In genomic region chr19:2096543-2097329, GRCh38 we compare ENCODE assay signal across 8 cellular contexts. TPM values are rescaled to one million over a fixed set of nuclear protein-coding genes. Genes with fewer than 3 reads are reported as not detected.
A peak's percentile ranks its signal among the peaks of the same experiment; 100 is the strongest.
DNase-seq lines count a peak whose midpoint lies in the region; ATAC-seq, FAIRE-seq and TF ChIP-seq lines count a peak whose summit lies in the region.

Gene IZUMO4, plus strand, starts transcription at chr19:2096915. Its CDS starts 31 bp downstream, at chr19:2096946.

- H3K9me2 ChIP-seq in hepatocyte (replicated peaks; ENCODE audit: insufficient read depth) = no peaks in the 10 kb centered on the region

- peaks cover 6% of the 10 kb centered on the region for H3K4me1 ChIP-seq in astrocyte (ENCODE audit: insufficient read depth, low read length)
- H3K4me1 ChIP-seq in hepatocyte (ENCODE audit: insufficient read depth) = peaks cover 20% of the 10 kb centered on the region
- peaks cover 9% of the 10 kb centered on the region for H3K4me1 ChIP-seq in rectal smooth muscle tissue (ENCODE audit: control insufficient read depth, insufficient read depth, low read length)

- H2AFZ ChIP-seq in astrocyte (ENCODE audit: low read depth, low read length) (peak within 1 kb of the TSS; percentile 54), hepatocyte (peak within 1 kb of the TSS; percentile 24)

- H3K27me3 Mint-ChIP-seq in T-helper 2 cell treated with Interferon-gamma antibody and Interleukin-4, amounts not matched to agents 5 μg/mL and 100 μg/mL, for 36 hours (ENCODE audit: low read depth) = no peaks in the 10 kb centered on the region
- no peaks in the 10 kb centered on the region for H3K27me3 Mint-ChIP-seq in astrocyte (ENCODE audit: low read depth, unreplicated experiment)

- no peaks in the 10 kb centered on the region for H3K27me3 ChIP-seq in astrocyte (ENCODE audit: insufficient read depth, low read length)
- no peaks in the 10 kb centered on the region for H3K27me3 ChIP-seq in hepatocyte
- H3K27me3 ChIP-seq in rectal smooth muscle tissue (ENCODE audit: control insufficient read depth, insufficient read depth, low read length) = no peaks in the 10 kb centered on the region

- H3K9me3 ChIP-seq in astrocyte (ENCODE audit: insufficient read depth, low read depth, low read length) (no peaks in the 10 kb centered on the region), hepatocyte (ENCODE audit: low read depth) (no peaks in the 10 kb centered on the region)

- H3K36me3 Mint-ChIP-seq in T-helper 2 cell treated with Interferon-gamma antibody and Interleukin-4, amounts not matched to agents 5 μg/mL and 100 μg/mL, for 36 hours (ENCODE audit: low read depth) = peaks cover 26% of the 10 kb centered on the region
- peaks cover 8% of the 10 kb centered on the region for H3K36me3 Mint-ChIP-seq in astrocyte (ENCODE audit: low read depth, unreplicated experiment)

- peak within 1 kb of the TSS; percentile 99 for H3K4me3 Mint-ChIP-seq in T-helper 2 cell treated with Interferon-gamma antibody and Interleukin-4, amounts not matched to agents 5 μg/mL and 100 μg/mL, for 36 hours
- peak within 1 kb of the TSS; percentile 92 for H3K4me3 Mint-ChIP-seq in astrocyte (ENCODE audit: unreplicated experiment)

- 4% methylated on average over 31 of the region's 71 CpGs for WGBS in hepatocyte (ENCODE audit: low lambda C conversion rate, missing lambda C conversion rate)

- no peak for FAIRE-seq in astrocyte (lab: Jason Lieb, UNC)

- H3K27ac Mint-ChIP-seq in T-helper 2 cell treated with Interferon-gamma antibody and Interleukin-4, amounts not matched to agents 5 μg/mL and 100 μg/mL, for 36 hours = peak within 1 kb of the TSS; percentile 88
- peak within 1 kb of the TSS; percentile 93 for H3K27ac Mint-ChIP-seq in astrocyte (ENCODE audit: unreplicated experiment)

- H3K79me2 ChIP-seq in astrocyte (ENCODE audit: insufficient read depth, low read length) (peaks cover 40% of the 10 kb centered on the region), hepatocyte (peaks cover 34% of the 10 kb centered on the region)

- H3K9ac ChIP-seq in astrocyte (ENCODE audit: low read length) (peak within 1 kb of the TSS; percentile 83), rectal smooth muscle tissue (ENCODE audit: low read length) (peak within 1 kb of the TSS; percentile 68)

- H3K9me3 Mint-ChIP-seq in T-helper 2 cell treated with Interferon-gamma antibody and Interleukin-4, amounts not matched to agents 5 μg/mL and 100 μg/mL, for 36 hours = no peaks in the 10 kb centered on the region
- H3K9me3 Mint-ChIP-seq in astrocyte (ENCODE audit: unreplicated experiment) = no peaks in the 10 kb centered on the region

- H3K36me3 ChIP-seq in astrocyte (ENCODE audit: insufficient read depth, low read length) (peaks cover 11% of the 10 kb centered on the region), hepatocyte (replicated peaks; ENCODE audit: insufficient read depth, low read depth) (no peaks in the 10 kb centered on the region), rectal smooth muscle tissue (ENCODE audit: control insufficient read depth, insufficient read depth, low read length) (peaks cover 15% of the 10 kb centered on the region)

- H3K4me2 ChIP-seq in astrocyte (ENCODE audit: low read length) (peak within 1 kb of the TSS; percentile 86), hepatocyte (peak within 1 kb of the TSS; percentile 92)

- peak; percentile 82 for DNase-seq in NCI-H187 treated with DMSO at 0.1 percent for 48 hours (lab: John Stamatoyannopoulos, UW)
- DNase-seq in T-helper 2 cell treated with Interferon-gamma antibody and Interleukin-4, amounts not matched to agents 5 μg/mL and 100 μg/mL, for 36 hours (ENCODE audit: low spot score) = peak; percentile 99
- peak; percentile 82 for DNase-seq in astrocyte (ENCODE audit: low read depth)
- peak; percentile 100 for DNase-seq in hepatocyte (ENCODE audit: low spot score)
- DNase-seq in SK-N-DZ (ENCODE audit: low spot score) = no peak

- H4K20me1 ChIP-seq in astrocyte (ENCODE audit: insufficient read depth, low read length) = peaks cover 40% of the 10 kb centered on the region
- H4K20me1 ChIP-seq in hepatocyte (ENCODE audit: insufficient read depth, poor library complexity, severe bottlenecking) = no peaks in the 10 kb centered on the region

- H3K4me1 Mint-ChIP-seq in T-helper 2 cell treated with Interferon-gamma antibody and Interleukin-4, amounts not matched to agents 5 μg/mL and 100 μg/mL, for 36 hours (ENCODE audit: low read depth) = peaks cover 13% of the 10 kb centered on the region
- peaks cover 11% of the 10 kb centered on the region for H3K4me1 Mint-ChIP-seq in astrocyte (ENCODE audit: low read depth, unreplicated experiment)

- no peak for TF ChIP-seq CTCF in astrocyte (IDR thresholded peaks at IDR 0.05; ENCODE audit: insufficient read depth, low read depth, low read length)
- TF ChIP-seq CTCF in hepatocyte (IDR thresholded peaks at IDR 0.05; ENCODE audit: poor library complexity) = peak; percentile 45

- ATAC-seq in GM18505 (IDR thresholded peaks at IDR 0.05; ENCODE audit: unreplicated experiment) (peak; percentile 69), HG02973 (IDR thresholded peaks at IDR 0.05; ENCODE audit: unreplicated experiment) (peak; percentile 46)

- no peak for TF ChIP-seq POLR2A in GM18505 (IDR thresholded peaks at IDR 0.05; ENCODE audit: borderline replicate concordance, extremely low read depth, insufficient read depth, insufficient read length)

- H3K27ac ChIP-seq in astrocyte (ENCODE audit: low read depth, low read length) (peak within 1 kb of the TSS; percentile 83), hepatocyte (peak within 1 kb of the TSS; percentile 93), rectal smooth muscle tissue (ENCODE audit: low read depth, low read length) (peak within 1 kb of the TSS; percentile 95)

- H3K4me3 ChIP-seq in astrocyte (ENCODE audit: insufficient read depth, low read depth, low read length) = peak within 1 kb of the TSS; percentile 78
- H3K4me3 ChIP-seq in hepatocyte = peak within 1 kb of the TSS; percentile 43
- peak within 1 kb of the TSS; percentile 75 for H3K4me3 ChIP-seq in rectal smooth muscle tissue (ENCODE audit: low read length)

RNA-seq across cellular contexts. Expression of gene IZUMO4, which starts in this region (rescaled TPM):
- 5.6 and 5.8 TPM in 2 replicates for total RNA-seq in astrocyte
- 0.44 and 1.4 TPM in 2 replicates for total RNA-seq in hepatocyte
- polyA plus RNA-seq in hepatocyte = 2.8 and 4.0 TPM in 2 replicates
- 0.27 and 1.7 TPM in 2 replicates for polyA plus RNA-seq in SK-N-DZ (2014; cell fraction: cytosol; rRNA removed)
- polyA plus RNA-seq in SK-N-DZ (2014; cell fraction: nucleus; rRNA removed) = 6.8 and 9.5 TPM in 2 replicates
